Comparison of ENCODE assay signal across 8 cellular contexts in the genomic region with DNA sequence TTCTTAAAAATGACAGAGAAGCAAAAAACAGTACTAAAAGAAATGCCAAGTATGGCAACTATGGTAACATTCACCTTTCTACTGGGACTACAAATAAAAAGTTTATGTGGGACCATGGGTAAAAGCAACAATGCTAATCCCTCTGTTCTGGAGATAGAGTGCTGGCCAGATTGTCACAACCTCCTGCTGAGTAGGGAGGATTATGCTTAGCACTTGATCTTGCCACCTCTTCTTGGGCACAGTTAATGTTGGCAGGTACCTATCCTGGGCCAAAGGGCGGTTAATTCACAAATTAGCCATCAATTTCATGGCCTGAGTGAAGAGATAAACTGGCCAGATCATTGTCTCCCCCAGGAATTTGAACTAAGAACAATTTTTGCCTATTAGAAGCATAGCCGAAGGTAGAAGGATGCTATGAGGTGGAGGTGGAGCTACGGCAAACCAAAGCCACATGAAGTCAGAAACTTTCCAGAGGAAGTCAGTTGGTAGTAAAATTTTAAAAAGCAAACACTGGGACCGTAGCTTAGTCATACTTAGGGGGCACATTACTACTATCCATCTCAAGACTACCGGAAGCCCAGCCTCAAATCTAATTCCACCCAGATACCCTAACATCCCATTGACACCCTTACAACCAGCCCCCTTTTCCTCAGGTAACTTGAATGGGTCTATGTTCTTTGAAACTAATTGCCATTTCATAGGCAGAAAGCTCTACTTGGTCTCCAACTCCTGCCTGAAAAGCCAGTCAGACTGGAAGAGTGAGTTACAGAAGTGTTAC. TPM values are rescaled to one million over a fixed set of nuclear protein-coding genes. Genes with fewer than 3 reads are reported as not detected.
A peak's percentile ranks its signal among the peaks of the same experiment; 100 is the strongest.
DNase-seq lines count a peak whose midpoint lies in the region; ATAC-seq and TF ChIP-seq lines count a peak whose summit lies in the region.

No MANE protein-coding gene starts in this region.

- no peaks in the 10 kb centered on the region for H3K9me3 Mint-ChIP-seq in CD8-positive, alpha-beta memory T cell
- H3K9me3 Mint-ChIP-seq in stimulated activated naive CD8-positive, alpha-beta T cell treated with anti-CD3 and anti-CD28 coated beads, Interleukin-15, Interleukin-2, amounts not matched to agents 100 ng/mL and 50 ng/mL, for 24 hours, result no peaks in the 10 kb centered on the region

- no peaks in the 10 kb centered on the region for H3K27me3 ChIP-seq in CD8-positive, alpha-beta memory T cell (ENCODE audit: insufficient read depth, low read length, poor library complexity, severe bottlenecking)

- peak; percentile 9 to 58 (median 40) for DNase-seq in CD8-positive, alpha-beta memory T cell
- peak; percentile 22 for DNase-seq in germinal center (ENCODE audit: low spot score)
- DNase-seq in KG1 (lab: John Stamatoyannopoulos, UW), result no peak
- no peak for DNase-seq in Right ventricle myocardium superior
- DNase-seq in HUDEP-2 (lab: John Stamatoyannopoulos, UW; ENCODE audit: unreplicated experiment in 76 of 76), result no peak

- H3K27ac ChIP-seq in CD8-positive, alpha-beta memory T cell (ENCODE audit: low read depth, low read length), result peak overlapping the region; percentile 35
- peak overlapping the region; percentile 99 for H3K27ac ChIP-seq in VCaP

- intact Hi-C loops in Right ventricle myocardium superior (cut with DNase I), result no loop called here

- peaks cover 7% of the 10 kb centered on the region for H3K36me3 ChIP-seq in CD8-positive, alpha-beta memory T cell (ENCODE audit: insufficient read depth, low read length)

- POLR2A ChIA-PET in CD8-positive, alpha-beta memory T cell (lab: Charles Lee), result interaction anchor here (0.5 to 1.1 kb wide), 2 partner anchors 12 to 640 kb away, joined by 4 read pairs; no protein-coding TSS in a partner anchor

- H3K4me1 ChIP-seq in CD8-positive, alpha-beta memory T cell (ENCODE audit: insufficient read depth, low read length), result peaks cover 32% of the 10 kb centered on the region

- no peaks in the 10 kb centered on the region for H3K9me3 ChIP-seq in CD8-positive, alpha-beta memory T cell (ENCODE audit: low read length)

- peak overlapping the region; percentile 61 to 91 (median 70) for H3K4me3 Mint-ChIP-seq in CD8-positive, alpha-beta memory T cell
- H3K4me3 Mint-ChIP-seq in stimulated activated naive CD8-positive, alpha-beta T cell treated with anti-CD3 and anti-CD28 coated beads, Interleukin-15, Interleukin-2, amounts not matched to agents 100 ng/mL and 50 ng/mL, for 24 hours, result peak overlapping the region; percentile 86

- no peak for TF ChIP-seq CTCF in VCaP (conservative IDR thresholded peaks at IDR 0.05)

- peak; percentile 17 for ATAC-seq in GM21723 (IDR thresholded peaks at IDR 0.05; ENCODE audit: unreplicated experiment)
- ATAC-seq in Right ventricle myocardium superior (ENCODE audit: poor library complexity), result no peak

- CTCF ChIA-PET in CD8-positive, alpha-beta memory T cell (lab: Charles Lee), result interaction anchor here (0.6 to 1.0 kb wide), 2 partner anchors 18 to 183 kb away, joined by 3 read pairs; partner anchors contain the start of gene KIFAP3

- H3K36me3 Mint-ChIP-seq in CD8-positive, alpha-beta memory T cell, result peaks cover 4 to 41% (median 9%) of the 10 kb centered on the region in 3 donors
- peaks cover 30% of the 10 kb centered on the region for H3K36me3 Mint-ChIP-seq in stimulated activated naive CD8-positive, alpha-beta T cell treated with anti-CD3 and anti-CD28 coated beads, Interleukin-15, Interleukin-2, amounts not matched to agents 100 ng/mL and 50 ng/mL, for 24 hours (ENCODE audit: low read depth)

- H3K27me3 Mint-ChIP-seq in CD8-positive, alpha-beta memory T cell, result no peaks in the 10 kb centered on the region
- no peaks in the 10 kb centered on the region for H3K27me3 Mint-ChIP-seq in stimulated activated naive CD8-positive, alpha-beta T cell treated with anti-CD3 and anti-CD28 coated beads, Interleukin-15, Interleukin-2, amounts not matched to agents 100 ng/mL and 50 ng/mL, for 24 hours

- peak overlapping the region; percentile 87 to 100 (median 92) for H3K27ac Mint-ChIP-seq in CD8-positive, alpha-beta memory T cell
- peak overlapping the region; percentile 91 for H3K27ac Mint-ChIP-seq in stimulated activated naive CD8-positive, alpha-beta T cell treated with anti-CD3 and anti-CD28 coated beads, Interleukin-15, Interleukin-2, amounts not matched to agents 100 ng/mL and 50 ng/mL, for 24 hours

- peak overlapping the region; percentile 33 for H3K4me3 ChIP-seq in CD8-positive, alpha-beta memory T cell (ENCODE audit: low read length)

- H3K4me1 Mint-ChIP-seq in CD8-positive, alpha-beta memory T cell, result peaks cover 55 to 70% (median 70%) of the 10 kb centered on the region in 3 donors
- H3K4me1 Mint-ChIP-seq in stimulated activated naive CD8-positive, alpha-beta T cell treated with anti-CD3 and anti-CD28 coated beads, Interleukin-15, Interleukin-2, amounts not matched to agents 100 ng/mL and 50 ng/mL, for 24 hours (ENCODE audit: low read depth), result peaks cover 53% of the 10 kb centered on the region

RNA-seq across cellular contexts. Expression of gene SCYL3, which starts 2.7 kb away (rescaled TPM):
- total RNA-seq in CD8-positive, alpha-beta memory T cell, result 10 to 100 TPM; 12.7 to 13.1 TPM
- 13.5 TPM for polyA plus RNA-seq in CD8-positive, alpha-beta memory T cell
- 5.5 TPM for total RNA-seq in Right ventricle myocardium superior

Comparison
In these comparisons a context has a peak if more than half of its experiments do, and no peak if none do; other contexts are left out.
1. DNase-seq: peak in CD8-positive, alpha-beta memory T cell (5 of 5) and germinal center (single experiment); none in KG1 (single experiment), Right ventricle myocardium superior (single experiment) and HUDEP-2 (0 of 76).